Comparison of ENCODE assay signal across 8 cellular contexts in genomic region chr16:66872524-66872923, GRCh38. TPM values are rescaled to one million over a fixed set of nuclear protein-coding genes. Genes with fewer than 3 reads are reported as not detected.
DNase-seq lines count a peak whose midpoint lies in the region; ATAC-seq and TF ChIP-seq lines count a peak whose summit lies in the region.

No MANE protein-coding gene starts in this region.

- peak overlapping the region in 1 of 2 donors; percentile 59 for H3K27ac ChIP-seq in right atrium auricular region
- H3K27ac ChIP-seq in lower lobe of right lung: peak overlapping the region; percentile 73
- peak overlapping the region; percentile 76 to 80 for H3K27ac ChIP-seq in uterus

- H3K9me3 ChIP-seq in right atrium auricular region (no peaks in the 10 kb centered on the region), adipocyte (ENCODE audit: control insufficient read depth, low read length) (no peaks in the 10 kb centered on the region), lower lobe of right lung (no peaks in the 10 kb centered on the region), uterus (no peaks in the 10 kb centered on the region)

- TF ChIP-seq CTCF in right atrium auricular region (IDR thresholded peaks at IDR 0.05) (no peak), lower lobe of right lung (IDR thresholded peaks at IDR 0.05) (no peak), uterus (IDR thresholded peaks at IDR 0.05) (no peak), GM20000 (IDR thresholded peaks at IDR 0.05; ENCODE audit: extremely low read depth, missing control alignments) (no peak)

- no peaks in the 10 kb centered on the region for H3K36me3 ChIP-seq in right atrium auricular region
- H3K36me3 ChIP-seq in adipocyte (ENCODE audit: control insufficient read depth, insufficient read depth, low read length, severe bottlenecking): no peaks in the 10 kb centered on the region
- H3K36me3 ChIP-seq in lower lobe of right lung: no peaks in the 10 kb centered on the region
- H3K36me3 ChIP-seq in uterus: no peaks in the 10 kb centered on the region

- H3K4me1 ChIP-seq in right atrium auricular region (peaks cover 0 to 6% of the 10 kb centered on the region in 2 donors), adipocyte (ENCODE audit: control insufficient read depth, insufficient read depth, low read length) (peaks cover 18% of the 10 kb centered on the region), lower lobe of right lung (peaks cover 10% of the 10 kb centered on the region), uterus (peaks cover 0 to 4% of the 10 kb centered on the region in 2 donors)

- intact Hi-C loops in left cardiac atrium (cut with DNase I) (loop anchor here (2.0 to 5.0 kb wide), 2 partner anchors 42 to 265 kb away; partner anchors contain the start of gene NAE1 (in 1 of the 2)), lower lobe of right lung (cut with DNase I) (no loop called here), uterus (cut with DNase I; ENCODE audit: low total_unique reads) (no loop called here)

- H3K4me3 ChIP-seq in right atrium auricular region (peak overlapping the region; percentile 28 to 36), adipocyte (ENCODE audit: low read length) (peak overlapping the region; percentile 74), lower lobe of right lung (peak overlapping the region; percentile 51), uterus (peak overlapping the region; percentile 31 to 34)

- H3K9ac ChIP-seq in adipocyte (ENCODE audit: low read length): peak overlapping the region; percentile 69

- DNase-seq in right atrium auricular region (ENCODE audit: low spot score) (no peak), left cardiac atrium (no peak), adipocyte (ENCODE audit: low read depth) (no peak), lower lobe of right lung (no peak), uterus (no peak), GM20000 (ENCODE audit: low spot score) (no peak), NCI-H510A (lab: John Stamatoyannopoulos, UW) (no peak), kidney glomerular epithelial cell (lab: John Stamatoyannopoulos, UW) (no peak)

- H3K27me3 ChIP-seq in right atrium auricular region: no peaks in the 10 kb centered on the region
- no peaks in the 10 kb centered on the region for H3K27me3 ChIP-seq in adipocyte (replicated peaks; ENCODE audit: control insufficient read depth, insufficient read depth, low read length)
- no peaks in the 10 kb centered on the region for H3K27me3 ChIP-seq in lower lobe of right lung (ENCODE audit: low read depth)
- no peaks in the 10 kb centered on the region for H3K27me3 ChIP-seq in uterus

- TF ChIP-seq POLR2A in uterus (IDR thresholded peaks at IDR 0.05): no peak

- ATAC-seq in left cardiac atrium (no peak), lower lobe of right lung (no peak)

RNA-seq across cellular contexts. Expression of gene PDP2, which starts 7.8 kb away (rescaled TPM):
- total RNA-seq in right atrium auricular region (1 to 10 TPM; 1.7 to 3.4 TPM), left cardiac atrium (1 to 10 TPM; 6.8 to 8.1 TPM), lower lobe of right lung (16.9 TPM), uterus (10 to 100 TPM in 2 of 4 donors, 1 to 10 TPM in 1, under 1 TPM in 1; 0.77 to 20.5 (median 6.3) TPM)

RNA-seq across cellular contexts. Expression of gene CA7, which starts 28.3 kb away (rescaled TPM):
- total RNA-seq in right atrium auricular region: not detected
- total RNA-seq in left cardiac atrium: not detected
- total RNA-seq in lower lobe of right lung: not detected
- not detected for total RNA-seq in uterus

RNA-seq across cellular contexts. Expression of gene NAE1, which starts 41.7 kb away (rescaled TPM):
- total RNA-seq in right atrium auricular region (10 to 100 TPM; 25.6 to 27.3 TPM), left cardiac atrium (10 to 100 TPM; 32.6 to 35.4 TPM), lower lobe of right lung (37.4 TPM), uterus (10 to 100 TPM; 32.6 to 83.5 (median 59.8) TPM)

RNA-seq across cellular contexts. Expression of gene CDH16, which starts 46.2 kb away (rescaled TPM):
- total RNA-seq in right atrium auricular region (1 to 10 TPM in 1 of 2 donors, under 1 TPM in 1; 0.79 to 1.4 TPM), left cardiac atrium (under 1 TPM; 0.39 to 0.47 TPM), lower lobe of right lung (not detected), uterus (10 to 100 TPM in 1 of 4 donors, not detected in 3; 12.6 TPM)

RNA-seq across cellular contexts. Expression of gene RRAD, which starts 52.8 kb away (rescaled TPM):
- total RNA-seq in right atrium auricular region (100 to 1,000 TPM; 173 to 266 TPM), left cardiac atrium (100 to 1,000 TPM in 1 of 2 donors, 10 to 100 TPM in 1; 58.3 to 325 TPM), lower lobe of right lung (11.8 TPM), uterus (10 to 100 TPM in 3 of 4 donors, 1 to 10 TPM in 1; 7.5 to 32.8 (median 18.8) TPM)

Comparison
In these comparisons a context has a peak if more than half of its experiments do, and no peak if none do; other contexts are left out.
1. intact Hi-C loops: an anchor here in left cardiac atrium (2.0 to 5.0 kb wide); none called in lower lobe of right lung and uterus.